ENCODE assay signal across 17 cellular contexts in genomic region chr20:33352258-33353012, GRCh38.
"Had no signal": no experiment of that assay in that cellular context is flagged by ENCODE, and none has a peak within 500 bp of the region (broad histone marks: within the 10 kb centered on the region; RNA-seq: fewer than 3 reads in every experiment).

No MANE protein-coding gene starts in this region.

- H3K4me2 ChIP-seq: smooth muscle cell had no signal

- H3K4me3 Mint-ChIP-seq: activated CD8-positive, alpha-beta T cell treated with anti-CD3 and anti-CD28 coated beads for 36 hours; activated T-helper 1 cell treated with anti-CD3 and anti-CD28 coated beads, Interleukin-12 subunit alpha, Interleukin-12 subunit beta, Interleukin-2, Interleukin-4 antibody, amounts not matched to agents 30 ng/mL and 10 ng/mL and 1 ng/mL, durations not matched to agents 14 hours and 24 hours and 36 hours; brain; dendritic cell treated with granulocyte-macrophage colony-stimulating factor and Interleukin-4, amounts not matched to agents 40 ng/mL and 50 ng/mL, for 4 days; effector memory CD8-positive, alpha-beta T cell; naive thymus-derived CD8-positive, alpha-beta T cell had no signal

- H3K4me1 Mint-ChIP-seq: brain had no signal

- DNase-seq: activated CD4-positive, alpha-beta T cell treated with anti-CD3 and anti-CD28 coated beads for 1 hour; activated CD8-positive, alpha-beta memory T cell treated with anti-CD3 and anti-CD28 coated beads, Interleukin-2, amount 50 U/mL, for 4 hours; activated CD8-positive, alpha-beta T cell treated with anti-CD3 and anti-CD28 coated beads for 36 hours; activated naive CD4-positive, alpha-beta T cell treated with anti-CD3 and anti-CD28 coated beads, Interleukin-2, amount 50 U/mL, for 16 hours; amygdala; effector memory CD8-positive, alpha-beta T cell; mucosa of descending colon; naive thymus-derived CD8-positive, alpha-beta T cell; stimulated activated naive CD4-positive, alpha-beta T cell had no signal

- H3K9me3 Mint-ChIP-seq: activated CD8-positive, alpha-beta T cell treated with anti-CD3 and anti-CD28 coated beads for 36 hours; activated T-helper 1 cell treated with anti-CD3 and anti-CD28 coated beads, Interleukin-12 subunit alpha, Interleukin-12 subunit beta, Interleukin-2, Interleukin-4 antibody, amounts not matched to agents 30 ng/mL and 10 ng/mL and 1 ng/mL, durations not matched to agents 14 hours and 24 hours and 36 hours; brain; dendritic cell treated with granulocyte-macrophage colony-stimulating factor and Interleukin-4, amounts not matched to agents 40 ng/mL and 50 ng/mL, for 4 days; effector memory CD8-positive, alpha-beta T cell; naive thymus-derived CD8-positive, alpha-beta T cell had no signal

- H3K27ac Mint-ChIP-seq: activated CD8-positive, alpha-beta T cell treated with anti-CD3 and anti-CD28 coated beads for 36 hours; activated T-helper 1 cell treated with anti-CD3 and anti-CD28 coated beads, Interleukin-12 subunit alpha, Interleukin-12 subunit beta, Interleukin-2, Interleukin-4 antibody, amounts not matched to agents 30 ng/mL and 10 ng/mL and 1 ng/mL, durations not matched to agents 14 hours and 24 hours and 36 hours; brain; dendritic cell treated with granulocyte-macrophage colony-stimulating factor and Interleukin-4, amounts not matched to agents 40 ng/mL and 50 ng/mL, for 4 days had no signal

- H3K27me3 Mint-ChIP-seq: activated CD8-positive, alpha-beta T cell treated with anti-CD3 and anti-CD28 coated beads for 36 hours; brain; dendritic cell treated with granulocyte-macrophage colony-stimulating factor and Interleukin-4, amounts not matched to agents 40 ng/mL and 50 ng/mL, for 4 days; effector memory CD8-positive, alpha-beta T cell; naive thymus-derived CD8-positive, alpha-beta T cell had no signal

- H3K9me3 ChIP-seq: gastroesophageal sphincter, mucosa of descending colon, right atrium auricular region, upper lobe of left lung had no signal

- ATAC-seq: activated CD8-positive, alpha-beta T cell treated with anti-CD3 and anti-CD28 coated beads for 36 hours; effector memory CD8-positive, alpha-beta T cell; gastroesophageal sphincter; mucosa of descending colon; naive thymus-derived CD8-positive, alpha-beta T cell had no signal

- H3K4me3 ChIP-seq: gastroesophageal sphincter, lung, mucosa of descending colon, right atrium auricular region, smooth muscle cell, upper lobe of left lung had no signal

- H3K4me1 ChIP-seq: gastroesophageal sphincter, right atrium auricular region, upper lobe of left lung had no signal

- H3K27ac ChIP-seq: gastroesophageal sphincter, right atrium auricular region, upper lobe of left lung had no signal

- H3K27me3 ChIP-seq: gastroesophageal sphincter, right atrium auricular region, upper lobe of left lung had no signal
